ENCODE assay signal across 1 cellular context in genomic region chr1:183567584-183567983, GRCh38.
A peak's percentile ranks its signal among the peaks of the same experiment; 100 is the strongest.
TF ChIP-seq lines count a peak whose summit lies in the region.

No MANE protein-coding gene starts in this region.

TF ChIP-seq in IMR-90, 13 proteins besides CTCF, POLR2A, EP300 and RAD21:
- TF ChIP-seq USF2 (IDR thresholded peaks at IDR 0.05; ENCODE audit: low read depth, low read length) (peak; percentile 56; the same call in 1 of the 2 replicates), NFE2L2 (IDR thresholded peaks at IDR 0.05; ENCODE audit: low read depth, low read length) (no peak)
TF ChIP-seq in IMR-90: peak in this region for 1.
